In the genomic region with DNA sequence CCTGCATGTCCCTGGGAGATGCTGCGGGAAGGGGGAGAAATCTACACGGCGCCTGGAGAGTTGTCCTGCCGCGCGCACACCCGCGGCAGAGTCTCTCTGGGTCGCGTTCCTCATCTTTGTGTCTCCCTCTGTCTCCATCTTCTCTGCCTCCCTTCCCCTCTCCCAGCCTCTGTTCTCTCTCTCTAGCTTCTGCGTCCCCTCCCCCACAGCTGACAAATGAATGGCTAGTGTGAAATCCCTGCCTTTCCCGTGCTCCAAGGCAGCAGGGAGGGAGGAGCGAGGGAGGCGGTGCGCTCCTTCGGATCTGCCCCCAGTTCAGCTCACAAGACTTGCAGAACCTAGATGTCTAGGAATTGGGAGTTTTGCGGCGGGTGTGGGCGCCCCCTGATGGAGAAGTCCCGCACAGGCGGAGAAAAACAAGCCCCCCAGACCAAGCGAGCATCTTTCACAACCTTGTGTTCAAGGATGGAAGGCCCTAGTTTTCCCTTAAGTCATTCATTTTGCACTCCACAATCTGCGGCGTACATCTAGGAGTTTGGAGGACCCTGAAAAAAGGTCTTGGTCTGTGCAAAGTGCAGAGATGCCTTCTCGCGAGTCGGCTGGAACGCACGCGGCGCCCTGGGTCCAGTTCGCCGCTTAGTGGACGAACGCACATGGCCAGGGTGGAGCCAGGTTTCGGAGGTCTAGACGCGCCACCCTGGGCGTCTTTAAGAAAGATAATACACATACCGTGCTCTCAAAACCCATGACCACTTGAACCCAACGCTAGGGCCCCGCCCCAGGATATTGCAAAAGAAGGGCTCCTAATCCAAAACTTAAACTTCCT, we compare ENCODE assay signal across 1 cellular context.
A peak's percentile ranks its signal among the peaks of the same experiment; 100 is the strongest.
TF ChIP-seq lines count a peak whose summit lies in the region.

No MANE protein-coding gene starts in this region.

TF ChIP-seq in K562, 482 proteins besides CTCF, POLR2A, EP300 and RAD21 (continued from another document):
- no peak for TF ChIP-seq FOXA3 (CRISPR knock-in tag; conservative IDR thresholded peaks at IDR 0.05 in 1 of 2, IDR thresholded peaks at IDR 0.05 in 1 of 2)
- TF ChIP-seq GTF2E2 (tag; IDR thresholded peaks at IDR 0.05), result 0 out of 2 replicates have a peak, but pooled peaks have one; percentile 32
- no peak for TF ChIP-seq GTF2F1 (IDR thresholded peaks at IDR 0.05; ENCODE audit: low read depth, low read length)
- 0 out of 2 replicates have a peak, but pooled peaks have one; percentile 19 for TF ChIP-seq ZNF232 (CRISPR knock-in tag; IDR thresholded peaks at IDR 0.05)
- no peak for TF ChIP-seq RFX1 (IDR thresholded peaks at IDR 0.05)
- no peak for TF ChIP-seq JUN (IDR thresholded peaks at IDR 0.05; ENCODE audit: borderline replicate concordance, low read depth, low read length)
- TF ChIP-seq JUN (CRISPR knock-in tag; IDR thresholded peaks at IDR 0.05; ENCODE audit: borderline replicate concordance), result no peak
- TF ChIP-seq ZBTB17 (CRISPR knock-in tag; IDR thresholded peaks at IDR 0.05), result no peak
- peak; percentile 33; the same call in 1 of the 2 replicates for TF ChIP-seq LCOR (CRISPR knock-in tag; IDR thresholded peaks at IDR 0.05)
- TF ChIP-seq KLF13 (tag; IDR thresholded peaks at IDR 0.05; ENCODE audit: borderline replicate concordance, low read depth), result no peak
- no peak for TF ChIP-seq ZNF384 (IDR thresholded peaks at IDR 0.05; ENCODE audit: low read depth, low read length)
- TF ChIP-seq CXXC5 (CRISPR knock-in tag; IDR thresholded peaks at IDR 0.05), result peak; percentile 26
- TF ChIP-seq, protein P1, sequence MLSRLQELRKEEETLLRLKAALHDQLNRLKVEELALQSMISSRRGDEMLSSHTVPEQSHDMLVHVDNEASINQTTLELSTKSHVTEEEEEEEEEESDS (CRISPR knock-in tag; IDR thresholded peaks at IDR 0.05), result no peak
- TF ChIP-seq ETV5 (CRISPR knock-in tag; IDR thresholded peaks at IDR 0.05; ENCODE audit: low read depth), result no peak
- TF ChIP-seq GATAD2A (IDR thresholded peaks at IDR 0.05), result no peak
- no peak for TF ChIP-seq DMBX1 (CRISPR knock-in tag; IDR thresholded peaks at IDR 0.05; ENCODE audit: borderline replicate concordance)
- no peak for TF ChIP-seq EWSR1 (IDR thresholded peaks at IDR 0.05; ENCODE audit: borderline replicate concordance, low read depth, partially characterized antibody)
- TF ChIP-seq RBM15 (IDR thresholded peaks at IDR 0.05; ENCODE audit: insufficient read depth, low read length), result no peak
- TF ChIP-seq, protein P2, sequence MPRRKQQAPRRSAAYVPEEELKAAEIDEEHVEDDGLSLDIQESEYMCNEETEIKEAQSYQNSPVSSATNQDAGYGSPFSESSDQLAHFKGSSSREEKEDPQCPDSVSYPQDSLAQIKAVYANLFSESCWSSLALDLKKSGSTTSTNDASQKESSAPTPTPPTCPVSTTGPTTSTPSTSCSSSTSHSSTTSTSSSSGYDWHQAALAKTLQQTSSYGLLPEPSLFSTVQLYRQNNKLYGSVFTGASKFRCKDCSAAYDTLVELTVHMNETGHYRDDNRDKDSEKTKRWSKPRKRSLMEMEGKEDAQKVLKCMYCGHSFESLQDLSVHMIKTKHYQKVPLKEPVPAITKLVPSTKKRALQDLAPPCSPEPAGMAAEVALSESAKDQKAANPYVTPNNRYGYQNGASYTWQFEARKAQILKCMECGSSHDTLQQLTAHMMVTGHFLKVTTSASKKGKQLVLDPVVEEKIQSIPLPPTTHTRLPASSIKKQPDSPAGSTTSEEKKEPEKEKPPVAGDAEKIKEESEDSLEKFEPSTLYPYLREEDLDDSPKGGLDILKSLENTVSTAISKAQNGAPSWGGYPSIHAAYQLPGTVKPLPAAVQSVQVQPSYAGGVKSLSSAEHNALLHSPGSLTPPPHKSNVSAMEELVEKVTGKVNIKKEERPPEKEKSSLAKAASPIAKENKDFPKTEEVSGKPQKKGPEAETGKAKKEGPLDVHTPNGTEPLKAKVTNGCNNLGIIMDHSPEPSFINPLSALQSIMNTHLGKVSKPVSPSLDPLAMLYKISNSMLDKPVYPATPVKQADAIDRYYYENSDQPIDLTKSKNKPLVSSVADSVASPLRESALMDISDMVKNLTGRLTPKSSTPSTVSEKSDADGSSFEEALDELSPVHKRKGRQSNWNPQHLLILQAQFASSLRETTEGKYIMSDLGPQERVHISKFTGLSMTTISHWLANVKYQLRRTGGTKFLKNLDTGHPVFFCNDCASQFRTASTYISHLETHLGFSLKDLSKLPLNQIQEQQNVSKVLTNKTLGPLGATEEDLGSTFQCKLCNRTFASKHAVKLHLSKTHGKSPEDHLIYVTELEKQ (CRISPR knock-in tag; IDR thresholded peaks at IDR 0.05), result no peak
- TF ChIP-seq, protein P3, sequence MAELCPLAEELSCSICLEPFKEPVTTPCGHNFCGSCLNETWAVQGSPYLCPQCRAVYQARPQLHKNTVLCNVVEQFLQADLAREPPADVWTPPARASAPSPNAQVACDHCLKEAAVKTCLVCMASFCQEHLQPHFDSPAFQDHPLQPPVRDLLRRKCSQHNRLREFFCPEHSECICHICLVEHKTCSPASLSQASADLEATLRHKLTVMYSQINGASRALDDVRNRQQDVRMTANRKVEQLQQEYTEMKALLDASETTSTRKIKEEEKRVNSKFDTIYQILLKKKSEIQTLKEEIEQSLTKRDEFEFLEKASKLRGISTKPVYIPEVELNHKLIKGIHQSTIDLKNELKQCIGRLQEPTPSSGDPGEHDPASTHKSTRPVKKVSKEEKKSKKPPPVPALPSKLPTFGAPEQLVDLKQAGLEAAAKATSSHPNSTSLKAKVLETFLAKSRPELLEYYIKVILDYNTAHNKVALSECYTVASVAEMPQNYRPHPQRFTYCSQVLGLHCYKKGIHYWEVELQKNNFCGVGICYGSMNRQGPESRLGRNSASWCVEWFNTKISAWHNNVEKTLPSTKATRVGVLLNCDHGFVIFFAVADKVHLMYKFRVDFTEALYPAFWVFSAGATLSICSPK (IDR thresholded peaks at IDR 0.05; ENCODE audit: borderline replicate concordance), result no peak
- TF ChIP-seq SP1 (CRISPR knock-in tag; IDR thresholded peaks at IDR 0.05), result 0 out of 2 replicates have a peak, but pooled peaks have one; percentile 16
- TF ChIP-seq, protein P4, sequence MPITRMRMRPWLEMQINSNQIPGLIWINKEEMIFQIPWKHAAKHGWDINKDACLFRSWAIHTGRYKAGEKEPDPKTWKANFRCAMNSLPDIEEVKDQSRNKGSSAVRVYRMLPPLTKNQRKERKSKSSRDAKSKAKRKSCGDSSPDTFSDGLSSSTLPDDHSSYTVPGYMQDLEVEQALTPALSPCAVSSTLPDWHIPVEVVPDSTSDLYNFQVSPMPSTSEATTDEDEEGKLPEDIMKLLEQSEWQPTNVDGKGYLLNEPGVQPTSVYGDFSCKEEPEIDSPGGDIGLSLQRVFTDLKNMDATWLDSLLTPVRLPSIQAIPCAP (CRISPR knock-in tag; IDR thresholded peaks at IDR 0.05; ENCODE audit: borderline replicate concordance), result no peak
- TF ChIP-seq CEBPG (CRISPR knock-in tag; IDR thresholded peaks at IDR 0.05), result no peak; the same call in 1 of the 2 replicates
- TF ChIP-seq CEBPG (tag; conservative IDR thresholded peaks at IDR 0.05 in 1 of 2, IDR thresholded peaks at IDR 0.05 in 1 of 2), result peak in 1 of 2 experiments; percentile 48; a peak in 1 of 4 replicates
- TF ChIP-seq NRF1 (conservative IDR thresholded peaks at IDR 0.05 in 1 of 2, IDR thresholded peaks at IDR 0.05 in 1 of 2), result no peak
- no peak for TF ChIP-seq PHF20 (IDR thresholded peaks at IDR 0.05; ENCODE audit: partially characterized antibody)
- TF ChIP-seq, protein P5, sequence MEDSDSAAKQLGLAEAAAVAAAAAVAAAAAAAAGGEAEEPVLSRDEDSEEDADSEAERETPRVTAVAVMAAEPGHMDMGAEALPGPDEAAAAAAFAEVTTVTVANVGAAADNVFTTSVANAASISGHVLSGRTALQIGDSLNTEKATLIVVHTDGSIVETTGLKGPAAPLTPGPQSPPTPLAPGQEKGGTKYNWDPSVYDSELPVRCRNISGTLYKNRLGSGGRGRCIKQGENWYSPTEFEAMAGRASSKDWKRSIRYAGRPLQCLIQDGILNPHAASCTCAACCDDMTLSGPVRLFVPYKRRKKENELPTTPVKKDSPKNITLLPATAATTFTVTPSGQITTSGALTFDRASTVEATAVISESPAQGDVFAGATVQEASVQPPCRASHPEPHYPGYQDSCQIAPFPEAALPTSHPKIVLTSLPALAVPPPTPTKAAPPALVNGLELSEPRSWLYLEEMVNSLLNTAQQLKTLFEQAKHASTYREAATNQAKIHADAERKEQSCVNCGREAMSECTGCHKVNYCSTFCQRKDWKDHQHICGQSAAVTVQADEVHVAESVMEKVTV (CRISPR knock-in tag; IDR thresholded peaks at IDR 0.05), result peak; percentile 26; the same call in 1 of the 2 replicates
- TF ChIP-seq, protein P6, sequence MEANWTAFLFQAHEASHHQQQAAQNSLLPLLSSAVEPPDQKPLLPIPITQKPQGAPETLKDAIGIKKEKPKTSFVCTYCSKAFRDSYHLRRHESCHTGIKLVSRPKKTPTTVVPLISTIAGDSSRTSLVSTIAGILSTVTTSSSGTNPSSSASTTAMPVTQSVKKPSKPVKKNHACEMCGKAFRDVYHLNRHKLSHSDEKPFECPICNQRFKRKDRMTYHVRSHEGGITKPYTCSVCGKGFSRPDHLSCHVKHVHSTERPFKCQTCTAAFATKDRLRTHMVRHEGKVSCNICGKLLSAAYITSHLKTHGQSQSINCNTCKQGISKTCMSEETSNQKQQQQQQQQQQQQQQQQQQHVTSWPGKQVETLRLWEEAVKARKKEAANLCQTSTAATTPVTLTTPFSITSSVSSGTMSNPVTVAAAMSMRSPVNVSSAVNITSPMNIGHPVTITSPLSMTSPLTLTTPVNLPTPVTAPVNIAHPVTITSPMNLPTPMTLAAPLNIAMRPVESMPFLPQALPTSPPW (CRISPR knock-in tag; IDR thresholded peaks at IDR 0.05), result no peak
- peak; percentile 36; the same call in 1 of the 2 replicates for TF ChIP-seq SMC3 (conservative IDR thresholded peaks at IDR 0.05; ENCODE audit: insufficient read depth, low read depth, low read length)
- TF ChIP-seq ZNF253 (CRISPR knock-in tag; conservative IDR thresholded peaks at IDR 0.05), result no peak
- TF ChIP-seq NFE2L1 (tag; IDR thresholded peaks at IDR 0.05; ENCODE audit: borderline replicate concordance, low read depth), result no peak
- TF ChIP-seq FOXM1 (IDR thresholded peaks at IDR 0.05; ENCODE audit: low read depth), result no peak
- TF ChIP-seq FOXM1 (CRISPR knock-in tag; IDR thresholded peaks at IDR 0.05; ENCODE audit: low read depth), result no peak
- TF ChIP-seq ZNF668 (CRISPR knock-in tag; IDR thresholded peaks at IDR 0.05), result no peak
- TF ChIP-seq, protein P7, sequence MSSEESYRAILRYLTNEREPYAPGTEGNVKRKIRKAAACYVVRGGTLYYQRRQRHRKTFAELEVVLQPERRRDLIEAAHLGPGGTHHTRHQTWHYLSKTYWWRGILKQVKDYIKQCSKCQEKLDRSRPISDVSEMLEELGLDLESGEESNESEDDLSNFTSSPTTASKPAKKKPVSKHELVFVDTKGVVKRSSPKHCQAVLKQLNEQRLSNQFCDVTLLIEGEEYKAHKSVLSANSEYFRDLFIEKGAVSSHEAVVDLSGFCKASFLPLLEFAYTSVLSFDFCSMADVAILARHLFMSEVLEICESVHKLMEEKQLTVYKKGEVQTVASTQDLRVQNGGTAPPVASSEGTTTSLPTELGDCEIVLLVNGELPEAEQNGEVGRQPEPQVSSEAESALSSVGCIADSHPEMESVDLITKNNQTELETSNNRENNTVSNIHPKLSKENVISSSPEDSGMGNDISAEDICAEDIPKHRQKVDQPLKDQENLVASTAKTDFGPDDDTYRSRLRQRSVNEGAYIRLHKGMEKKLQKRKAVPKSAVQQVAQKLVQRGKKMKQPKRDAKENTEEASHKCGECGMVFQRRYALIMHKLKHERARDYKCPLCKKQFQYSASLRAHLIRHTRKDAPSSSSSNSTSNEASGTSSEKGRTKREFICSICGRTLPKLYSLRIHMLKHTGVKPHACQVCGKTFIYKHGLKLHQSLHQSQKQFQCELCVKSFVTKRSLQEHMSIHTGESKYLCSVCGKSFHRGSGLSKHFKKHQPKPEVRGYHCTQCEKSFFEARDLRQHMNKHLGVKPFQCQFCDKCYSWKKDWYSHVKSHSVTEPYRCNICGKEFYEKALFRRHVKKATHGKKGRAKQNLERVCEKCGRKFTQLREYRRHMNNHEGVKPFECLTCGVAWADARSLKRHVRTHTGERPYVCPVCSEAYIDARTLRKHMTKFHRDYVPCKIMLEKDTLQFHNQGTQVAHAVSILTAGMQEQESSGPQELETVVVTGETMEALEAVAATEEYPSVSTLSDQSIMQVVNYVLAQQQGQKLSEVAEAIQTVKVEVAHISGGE (CRISPR knock-in tag; IDR thresholded peaks at IDR 0.05), result no peak
- 0 out of 2 replicates have a peak, but pooled peaks have one; percentile 22 for TF ChIP-seq ZBTB7A (IDR thresholded peaks at IDR 0.05; ENCODE audit: borderline replicate concordance, control insufficient read depth, low read depth, low read length)
- TF ChIP-seq, protein P8, sequence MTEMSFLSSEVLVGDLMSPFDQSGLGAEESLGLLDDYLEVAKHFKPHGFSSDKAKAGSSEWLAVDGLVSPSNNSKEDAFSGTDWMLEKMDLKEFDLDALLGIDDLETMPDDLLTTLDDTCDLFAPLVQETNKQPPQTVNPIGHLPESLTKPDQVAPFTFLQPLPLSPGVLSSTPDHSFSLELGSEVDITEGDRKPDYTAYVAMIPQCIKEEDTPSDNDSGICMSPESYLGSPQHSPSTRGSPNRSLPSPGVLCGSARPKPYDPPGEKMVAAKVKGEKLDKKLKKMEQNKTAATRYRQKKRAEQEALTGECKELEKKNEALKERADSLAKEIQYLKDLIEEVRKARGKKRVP (CRISPR knock-in tag; IDR thresholded peaks at IDR 0.05), result no peak
- TF ChIP-seq, protein P9, sequence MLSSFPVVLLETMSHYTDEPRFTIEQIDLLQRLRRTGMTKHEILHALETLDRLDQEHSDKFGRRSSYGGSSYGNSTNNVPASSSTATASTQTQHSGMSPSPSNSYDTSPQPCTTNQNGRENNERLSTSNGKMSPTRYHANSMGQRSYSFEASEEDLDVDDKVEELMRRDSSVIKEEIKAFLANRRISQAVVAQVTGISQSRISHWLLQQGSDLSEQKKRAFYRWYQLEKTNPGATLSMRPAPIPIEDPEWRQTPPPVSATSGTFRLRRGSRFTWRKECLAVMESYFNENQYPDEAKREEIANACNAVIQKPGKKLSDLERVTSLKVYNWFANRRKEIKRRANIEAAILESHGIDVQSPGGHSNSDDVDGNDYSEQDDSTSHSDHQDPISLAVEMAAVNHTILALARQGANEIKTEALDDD (IDR thresholded peaks at IDR 0.05), result no peak
- TF ChIP-seq, protein P10, sequence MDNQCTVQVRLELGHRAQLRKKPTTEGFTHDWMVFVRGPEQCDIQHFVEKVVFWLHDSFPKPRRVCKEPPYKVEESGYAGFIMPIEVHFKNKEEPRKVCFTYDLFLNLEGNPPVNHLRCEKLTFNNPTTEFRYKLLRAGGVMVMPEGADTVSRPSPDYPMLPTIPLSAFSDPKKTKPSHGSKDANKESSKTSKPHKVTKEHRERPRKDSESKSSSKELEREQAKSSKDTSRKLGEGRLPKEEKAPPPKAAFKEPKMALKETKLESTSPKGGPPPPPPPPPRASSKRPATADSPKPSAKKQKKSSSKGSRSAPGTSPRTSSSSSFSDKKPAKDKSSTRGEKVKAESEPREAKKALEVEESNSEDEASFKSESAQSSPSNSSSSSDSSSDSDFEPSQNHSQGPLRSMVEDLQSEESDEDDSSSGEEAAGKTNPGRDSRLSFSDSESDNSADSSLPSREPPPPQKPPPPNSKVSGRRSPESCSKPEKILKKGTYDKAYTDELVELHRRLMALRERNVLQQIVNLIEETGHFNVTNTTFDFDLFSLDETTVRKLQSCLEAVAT (IDR thresholded peaks at IDR 0.05), result no peak
- no peak for TF ChIP-seq NR1H2 (CRISPR knock-in tag; IDR thresholded peaks at IDR 0.05)
